Comparison of ENCODE assay signal across 12 cellular contexts in genomic region chr17:43232021-43232699, GRCh38. TPM values are rescaled to one million over a fixed set of nuclear protein-coding genes. Genes with fewer than 3 reads are reported as not detected.
A peak's percentile ranks its signal among the peaks of the same experiment; 100 is the strongest.
DNase-seq lines count a peak whose midpoint lies in the region; ATAC-seq, FAIRE-seq and TF ChIP-seq lines count a peak whose summit lies in the region.
"Not testable (repeated sequence)": the region's sequence is repeated elsewhere in the genome, so short reads cannot be mapped to it uniquely, and the experiment has no call there.
"Had no signal": no experiment of that assay in that cellular context is flagged by ENCODE, and none has a peak within 500 bp of the region (broad histone marks: within the 10 kb centered on the region; RNA-seq: fewer than 3 reads in every experiment).

No MANE protein-coding gene starts in this region.

- TF ChIP-seq CTCF in NB4 (IDR thresholded peaks at IDR 0.05; ENCODE audit: low read depth, low read length); astrocyte (IDR thresholded peaks at IDR 0.05; ENCODE audit: insufficient read depth, low read depth, low read length); fibroblast of villous mesenchyme (IDR thresholded peaks at IDR 0.05; ENCODE audit: insufficient read depth, low read depth, low read length); lung (IDR thresholded peaks at IDR 0.05; ENCODE audit: control extremely low read depth, extremely low read depth); testis (IDR thresholded peaks at IDR 0.05): not testable (repeated sequence)

- CTCF ChIA-PET in activated CD4-positive, alpha-beta T cell treated with anti-CD3 and anti-CD28 coated beads, Interleukin-2, amount 10 ng/mL, durations not matched to agents 7 days and 5 days (lab: Charles Lee) = not testable (repeated sequence)

- H3K9me3 ChIP-seq in BLaER1; astrocyte (ENCODE audit: insufficient read depth, low read depth, low read length); lung (ENCODE audit: control insufficient read depth in 2 of 2, insufficient read depth in 1 of 2, low read length in 1 of 2); testis: not testable (repeated sequence)

- ATAC-seq in lung (ENCODE audit: insufficient read depth, low FRiP score) = not testable (repeated sequence)

- POLR2A ChIA-PET in activated CD4-positive, alpha-beta T cell treated with anti-CD3 and anti-CD28 coated beads, Interleukin-2, amount 10 ng/mL, durations not matched to agents 7 days and 5 days (lab: Charles Lee) = not testable (repeated sequence)

- not testable (repeated sequence) for H3K27ac Mint-ChIP-seq in activated CD4-positive, alpha-beta T cell treated with anti-CD3 and anti-CD28 coated beads, Interleukin-2, amount 10 ng/mL, durations not matched to agents 7 days and 5 days
- peak overlapping the region; percentile 73 for H3K27ac Mint-ChIP-seq in astrocyte (ENCODE audit: unreplicated experiment)

- DNase-seq in NB4 (ENCODE audit: low read depth) (peak; percentile 21), fibroblast of villous mesenchyme (ENCODE audit: low read depth) (peak; percentile 6), lung (ENCODE audit: low spot score) (peak; percentile 65), posterior cingulate gyrus (peak in 8 of 10 donors; percentile 23 to 95 (median 40)), testis (peak; percentile 65)
- peak; percentile 43 for DNase-seq in activated CD4-positive, alpha-beta T cell treated with anti-CD3 and anti-CD28 coated beads, Interleukin-2, amount 10 ng/mL, durations not matched to agents 7 days and 5 days
- not testable (repeated sequence) for DNase-seq in astrocyte (ENCODE audit: low read depth)

- H3K4me3 ChIP-seq in BLaER1; astrocyte (ENCODE audit: insufficient read depth, low read depth, low read length); lung; testis: not testable (repeated sequence)
- H3K4me3 ChIP-seq in NB4 (ENCODE audit: low read depth, low read length) = peak overlapping the region; percentile 18
- peak overlapping the region; percentile 54 for H3K4me3 ChIP-seq in fibroblast of villous mesenchyme (ENCODE audit: low read depth, low read length)

- peak overlapping the region; percentile 60; the same call in 1 of the 2 replicates for H3K4me2 ChIP-seq in BLaER1
- peak overlapping the region; percentile 74 for H3K4me2 ChIP-seq in astrocyte (ENCODE audit: low read length)

- H3K79me2 ChIP-seq in astrocyte (ENCODE audit: insufficient read depth, low read length) = not testable (repeated sequence)

- not testable (repeated sequence) for H3K36me3 ChIP-seq in BLaER1; astrocyte (ENCODE audit: insufficient read depth, low read length); lung (ENCODE audit: control insufficient read depth in 2 of 2, insufficient read depth in 2 of 2, low read length in 2 of 2); testis (ENCODE audit: low read depth, missing control alignments)

- H3K4me1 Mint-ChIP-seq in activated CD4-positive, alpha-beta T cell treated with anti-CD3 and anti-CD28 coated beads, Interleukin-2, amount 10 ng/mL, durations not matched to agents 7 days and 5 days; astrocyte (ENCODE audit: low read depth, unreplicated experiment): not testable (repeated sequence)

- not testable (repeated sequence) for H3K4me3 Mint-ChIP-seq in activated CD4-positive, alpha-beta T cell treated with anti-CD3 and anti-CD28 coated beads, Interleukin-2, amount 10 ng/mL, durations not matched to agents 7 days and 5 days; astrocyte (ENCODE audit: unreplicated experiment)

- H3K9me3 Mint-ChIP-seq in activated CD4-positive, alpha-beta T cell treated with anti-CD3 and anti-CD28 coated beads, Interleukin-2, amount 10 ng/mL, durations not matched to agents 7 days and 5 days; astrocyte (ENCODE audit: unreplicated experiment): not testable (repeated sequence)

- H4K20me1 ChIP-seq in BLaER1; astrocyte (ENCODE audit: insufficient read depth, low read length): not testable (repeated sequence)

- not testable (repeated sequence) for H3K36me3 Mint-ChIP-seq in activated CD4-positive, alpha-beta T cell treated with anti-CD3 and anti-CD28 coated beads, Interleukin-2, amount 10 ng/mL, durations not matched to agents 7 days and 5 days (ENCODE audit: low read depth); astrocyte (ENCODE audit: low read depth, unreplicated experiment)

- intact Hi-C loops in posterior cingulate gyrus (cut with DNase I); testis (cut with DNase I; ENCODE audit: low total_unique reads): not testable (repeated sequence)

- H2AFZ ChIP-seq in astrocyte (ENCODE audit: low read depth, low read length) = not testable (repeated sequence)

- WGBS in lung, 2 donors = 84 to 92% methylated on average over 11 to 16 of the region's 24 CpGs
- 35 to 55% methylated on average over 4 to 23 of the region's 24 CpGs for WGBS in testis, 2 donors

- H3K9ac ChIP-seq in BLaER1 = not testable (repeated sequence)
- H3K9ac ChIP-seq in astrocyte (ENCODE audit: low read length) = peak overlapping the region; percentile 34

- H3K4me1 ChIP-seq in BLaER1; astrocyte (ENCODE audit: insufficient read depth, low read length); lung (ENCODE audit: control insufficient read depth in 2 of 2, insufficient read depth in 2 of 2, low read length in 2 of 2); testis: not testable (repeated sequence)

- not testable (repeated sequence) for H3K27me3 ChIP-seq in BLaER1; astrocyte (ENCODE audit: insufficient read depth, low read length); lung (ENCODE audit: control insufficient read depth, insufficient read depth); testis

- not testable (repeated sequence) for H3K27ac ChIP-seq in BLaER1; astrocyte (ENCODE audit: low read depth, low read length); lung (ENCODE audit: low read depth in 1 of 2, low read length in 1 of 2); testis

- not testable (repeated sequence) for H3K27me3 Mint-ChIP-seq in activated CD4-positive, alpha-beta T cell treated with anti-CD3 and anti-CD28 coated beads, Interleukin-2, amount 10 ng/mL, durations not matched to agents 7 days and 5 days; astrocyte (ENCODE audit: low read depth, unreplicated experiment)

- FAIRE-seq in astrocyte (lab: Jason Lieb, UNC) = not testable (repeated sequence)

- not testable (repeated sequence) for TF ChIP-seq POLR2A in NB4 (IDR thresholded peaks at IDR 0.05; ENCODE audit: extremely low read depth, insufficient read length); testis (IDR thresholded peaks at IDR 0.05)

RNA-seq across cellular contexts. Expression of gene RNU2-1, which starts 1.6 kb away (rescaled TPM):
- 1,000 to 10,000 TPM; 5,823 to 8,052 TPM for total RNA-seq in activated CD4-positive, alpha-beta T cell treated with anti-CD3 and anti-CD28 coated beads, Interleukin-2, amount 10 ng/mL, durations not matched to agents 7 days and 5 days
- total RNA-seq in astrocyte = 4,186 and 4,812 TPM in 2 replicates
- total RNA-seq in fibroblast of villous mesenchyme = not detected in 2 replicates
- 1,000 to 10,000 TPM in 1 of 2 donors, not detected in 1; 5,157 TPM for total RNA-seq in lung
- not detected for polyA plus RNA-seq in lung
- not detected for total RNA-seq in testis
- polyA plus RNA-seq in testis (ENCODE audit: insufficient read depth, low read depth, low replicate concordance) = not detected
- total RNA-seq: occipital lobe had no signal
- polyA plus RNA-seq: K562, thymus had no signal

RNA-seq across cellular contexts. Expression of gene CCDC200, which starts 3.7 kb away (rescaled TPM):
- total RNA-seq in activated CD4-positive, alpha-beta T cell treated with anti-CD3 and anti-CD28 coated beads, Interleukin-2, amount 10 ng/mL, durations not matched to agents 7 days and 5 days = not detected
- not detected in 2 replicates for total RNA-seq in astrocyte
- total RNA-seq in fibroblast of villous mesenchyme = not detected in 2 replicates
- 1 to 10 TPM in 1 of 2 donors, not detected in 1; 1.4 TPM for total RNA-seq in lung
- under 1 TPM; 0.14 to 0.31 TPM for polyA plus RNA-seq in lung
- 100 to 1,000 TPM in 1 of 2 donors, 10 to 100 TPM in 1; 22.6 to 147 TPM for total RNA-seq in testis
- 91.1 TPM for polyA plus RNA-seq in testis (ENCODE audit: insufficient read depth, low read depth, low replicate concordance)
- total RNA-seq: K562; occipital lobe; T-helper 2 cell treated with Interferon-gamma antibody and Interleukin-4, amounts not matched to agents 100 ng/mL and 5 ng/mL, for 36 hours had no signal

RNA-seq across cellular contexts. Expression of gene TMEM106A, which starts 20.5 kb away (rescaled TPM):
- 10 to 100 TPM; 11.7 to 11.8 TPM for total RNA-seq in activated CD4-positive, alpha-beta T cell treated with anti-CD3 and anti-CD28 coated beads, Interleukin-2, amount 10 ng/mL, durations not matched to agents 7 days and 5 days
- total RNA-seq in astrocyte (10.1 and 11.4 TPM in 2 replicates), fibroblast of villous mesenchyme (11.0 and 11.7 TPM in 2 replicates), lung (10 to 100 TPM in 1 of 2 donors, 1 to 10 TPM in 1; 4.3 to 22.4 TPM), testis (1 to 10 TPM; 8.4 to 8.7 TPM)
- polyA plus RNA-seq in lung (10 to 100 TPM in 1 of 2 donors, 1 to 10 TPM in 1; 6.4 to 13.5 TPM), testis (ENCODE audit: insufficient read depth, low read depth, low replicate concordance) (11.8 TPM)

Comparison
In these comparisons a context has a peak if more than half of its experiments do, and no peak if none do; other contexts are left out.
1. RNA of gene CCDC200, which starts 3.7 kb away (total RNA-seq): 22.6 to 147 TPM in testis; 1.4 TPM in lung, not detected in activated CD4-positive, alpha-beta T cell treated with anti-CD3 and anti-CD28 coated beads, Interleukin-2, amount 10 ng/mL, durations not matched to agents 7 days and 5 days, not detected in astrocyte and not detected in fibroblast of villous mesenchyme; every median in the first group is over 4 times any median in the second.